ENCODE assay signal across 17 cellular contexts in the genomic region with DNA sequence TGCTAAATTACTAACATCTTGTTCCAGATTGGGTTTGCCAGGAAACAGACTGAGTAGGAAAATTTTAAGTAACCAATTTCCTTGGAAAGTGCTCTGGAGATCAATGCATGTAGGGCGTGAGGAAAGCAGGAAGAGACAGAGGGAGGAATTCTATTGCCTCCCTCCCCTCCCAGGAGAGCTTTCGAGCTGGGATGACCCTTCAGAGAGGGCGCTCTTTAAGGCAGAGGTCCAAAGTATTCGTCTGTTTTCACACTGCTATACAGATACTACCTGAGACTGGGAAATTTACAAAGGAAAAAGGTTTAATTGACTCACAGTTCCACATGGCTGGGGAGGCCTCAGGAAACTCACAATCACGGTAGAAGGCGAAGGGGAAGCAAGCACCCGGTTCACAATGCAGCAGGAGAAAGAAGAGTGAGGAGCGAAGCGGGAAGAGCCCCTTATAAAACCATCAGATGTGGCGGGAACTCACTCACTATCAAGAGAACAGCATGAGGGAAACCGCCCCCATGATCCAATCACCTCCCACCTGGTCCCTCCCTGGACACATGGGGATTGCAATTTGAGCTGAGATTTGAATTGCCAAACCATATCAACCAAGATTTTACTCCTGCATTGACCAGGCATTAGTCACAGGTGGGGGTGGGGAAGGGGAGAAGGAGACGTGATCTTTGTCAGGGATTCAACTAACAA.
A peak's percentile ranks its signal among the peaks of the same experiment; 100 is the strongest.
DNase-seq lines count a peak whose midpoint lies in the region; FAIRE-seq and TF ChIP-seq lines count a peak whose summit lies in the region.
"Had no signal": no experiment of that assay in that cellular context is flagged by ENCODE, and none has a peak within 500 bp of the region (broad histone marks: within the 10 kb centered on the region; RNA-seq: fewer than 3 reads in every experiment).

No MANE protein-coding gene starts in this region.

- TF ChIP-seq CTCF in H9 (conservative IDR thresholded peaks at IDR 0.05), result no peak

- H3K18ac ChIP-seq in H9 (ENCODE audit: insufficient read length, low read depth, low read length), result no peak overlapping the region
- H3K18ac ChIP-seq in mesendoderm (ENCODE audit: low read length), result no peak overlapping the region

- no peak overlapping the region for H3K4me3 ChIP-seq in mesendoderm (ENCODE audit: low read length)
- H3K4me3 ChIP-seq: BLaER1 treated with 17β-estradiol and CSF1 and Interleukin-3, amounts not matched to agents 10 nM and 100 nM had no signal

- H3K9me3 ChIP-seq in H9 (ENCODE audit: control insufficient read depth, low read depth, low read length), result peaks cover 24% of the 10 kb centered on the region
- H3K9me3 ChIP-seq: BLaER1 treated with 17β-estradiol and CSF1 and Interleukin-3, amounts not matched to agents 10 nM and 100 nM had no signal

- peaks cover 61 to 62% of the 10 kb centered on the region in 2 experiments for H3K9me3 Mint-ChIP-seq in H9

- H3K27me3 ChIP-seq in H9 (ENCODE audit: insufficient read depth, low read length), result no peaks in the 10 kb centered on the region
- no peaks in the 10 kb centered on the region for H3K27me3 ChIP-seq in mesendoderm (ENCODE audit: insufficient read depth, low read length, poor library complexity)

- DNase-seq in Daoy (ENCODE audit: low read depth), result peak; percentile 21
- peak; percentile 35 for DNase-seq in H9
- no peak for DNase-seq in RCC 7860 (ENCODE audit: low spot score)
- peak; percentile 63 for DNase-seq in mesendoderm
- no peak for DNase-seq in NCI-H146 treated with DMSO at 0.1 percent for 48 hours (lab: John Stamatoyannopoulos, UW; ENCODE audit: unreplicated experiment)
- no peak for DNase-seq in pons (ENCODE audit: low spot score)
- DNase-seq in OCI-M1 (lab: John Stamatoyannopoulos, UW), result no peak
- DNase-seq in NCI-H1930 (lab: John Stamatoyannopoulos, UW), result no peak
- DNase-seq: ACHN; Calu3; CD4-positive, CD25-positive, alpha-beta regulatory T cell; DMS 273 treated with DMSO at 0.1 percent for 48 hours; GOT3 had no signal

- H2BK5ac ChIP-seq in H9 (ENCODE audit: insufficient read length, low read length) (no peak overlapping the region), mesendoderm (ENCODE audit: low read length) (no peak overlapping the region)

- H2BK12ac ChIP-seq in H9 (ENCODE audit: insufficient read length, low read depth, low read length), result no peak overlapping the region

- no peaks in the 10 kb centered on the region for H4K20me1 ChIP-seq in H9 (ENCODE audit: control insufficient read depth, insufficient read depth, insufficient read length)
- H4K20me1 ChIP-seq: BLaER1 treated with 17β-estradiol and CSF1 and Interleukin-3, amounts not matched to agents 10 nM and 100 nM had no signal

- H3K36me3 Mint-ChIP-seq in H9 (ENCODE audit: insufficient read depth in 1 of 3, low read depth in 3 of 3), result no peaks in the 10 kb centered on the region; a peak in 1 of 7 replicates
- H3K36me3 Mint-ChIP-seq: CD4-positive, CD25-positive, alpha-beta regulatory T cell had no signal

- H3K9ac ChIP-seq in H9 (ENCODE audit: extremely low read depth, insufficient read length, low read length), result no peak overlapping the region
- H3K9ac ChIP-seq in mesendoderm (ENCODE audit: low read length), result no peak overlapping the region
- H3K9ac ChIP-seq: BLaER1 treated with 17β-estradiol and CSF1 and Interleukin-3, amounts not matched to agents 10 nM and 100 nM had no signal

- H3K4ac ChIP-seq in H9 (ENCODE audit: low read depth, low read length), result no peak overlapping the region
- no peak overlapping the region for H3K4ac ChIP-seq in mesendoderm (ENCODE audit: low read depth, low read length)

- H3K36me3 ChIP-seq in mesendoderm (ENCODE audit: control insufficient read depth, insufficient read depth, low read length), result no peaks in the 10 kb centered on the region
- H3K36me3 ChIP-seq: BLaER1 treated with 17β-estradiol and CSF1 and Interleukin-3, amounts not matched to agents 10 nM and 100 nM had no signal

- no peak overlapping the region for H4K8ac ChIP-seq in H9 (replicated peaks; ENCODE audit: insufficient read length, low read depth, low read length)
- no peak overlapping the region for H4K8ac ChIP-seq in mesendoderm (ENCODE audit: low read depth, low read length)

- H2BK120ac ChIP-seq in H9 (ENCODE audit: low read depth, low read length, poor library complexity, severe bottlenecking) (no peak overlapping the region), mesendoderm (ENCODE audit: low read depth, low read length) (no peak overlapping the region)

- H3K23me2 ChIP-seq in H9 (ENCODE audit: insufficient read length, low read depth, low read length, poor library complexity, severe bottlenecking), result no peaks in the 10 kb centered on the region

- no CpG with 5 or more reads among the region's 12 CpGs for WGBS in H9 (ENCODE audit: extremely low coverage, insufficient read length, low lambda C conversion rate)
- WGBS in mesendoderm (ENCODE audit: extremely low coverage, insufficient coverage, low lambda C conversion rate), result no CpG with 5 or more reads among the region's 12 CpGs

- no peak overlapping the region for H2AFZ ChIP-seq in H9 (ENCODE audit: low read length)

- H3K4me1 ChIP-seq in H9 (ENCODE audit: insufficient read depth, low read length), result no peaks in the 10 kb centered on the region
- H3K4me1 ChIP-seq in mesendoderm (ENCODE audit: control insufficient read depth, low read depth, low read length), result no peaks in the 10 kb centered on the region
- H3K4me1 ChIP-seq: BLaER1 treated with 17β-estradiol and CSF1 and Interleukin-3, amounts not matched to agents 10 nM and 100 nM had no signal

- H4K5ac ChIP-seq in H9 (ENCODE audit: insufficient read length, low read depth, low read length) (no peak overlapping the region), mesendoderm (ENCODE audit: low read length) (no peak overlapping the region)

- H3K4me1 Mint-ChIP-seq in H9, result peaks cover 8 to 10% of the 10 kb centered on the region in 2 experiments
- H3K4me1 Mint-ChIP-seq: CD4-positive, CD25-positive, alpha-beta regulatory T cell had no signal

- H4K91ac ChIP-seq in H9 (ENCODE audit: insufficient read length, low read depth, low read length), result no peak overlapping the region

- no peaks in the 10 kb centered on the region for H3K79me2 ChIP-seq in H9 (ENCODE audit: insufficient read depth, low read length)
- H3K79me2 ChIP-seq in mesendoderm (ENCODE audit: control insufficient read depth, insufficient read depth, low read length), result no peaks in the 10 kb centered on the region

- H3K79me1 ChIP-seq in H9 (ENCODE audit: insufficient read depth, low read depth, low read length, poor library complexity, severe bottlenecking) (no peaks in the 10 kb centered on the region), mesendoderm (ENCODE audit: low read length) (no peaks in the 10 kb centered on the region)

- H3K23ac ChIP-seq in H9 (ENCODE audit: insufficient read length, low read depth, low read length) (no peak overlapping the region), mesendoderm (ENCODE audit: low read length) (no peak overlapping the region)

- no peak overlapping the region for H3K14ac ChIP-seq in H9 (ENCODE audit: insufficient read depth, low read length)

- no peaks in the 10 kb centered on the region; the same call in none of the 2 replicates for H3K27me3 Mint-ChIP-seq in H9 (ENCODE audit: low read depth)
- H3K27me3 Mint-ChIP-seq: CD4-positive, CD25-positive, alpha-beta regulatory T cell had no signal

- no peak overlapping the region for H3T11ph ChIP-seq in H9 (ENCODE audit: low read length)

- no peak overlapping the region for H3K27ac ChIP-seq in H9 (ENCODE audit: insufficient read length, low read depth, low read length)
- H3K27ac ChIP-seq in mesendoderm (ENCODE audit: low read depth, low read length), result no peak overlapping the region
- H3K27ac ChIP-seq: BLaER1 treated with 17β-estradiol and CSF1 and Interleukin-3, amounts not matched to agents 10 nM and 100 nM had no signal

- H2BK15ac ChIP-seq in H9 (ENCODE audit: low read depth, low read length) (no peak overlapping the region), mesendoderm (replicated peaks; ENCODE audit: low read depth) (no peak overlapping the region)

- H3K4me2 ChIP-seq in H9 (ENCODE audit: insufficient read depth, insufficient read length, low read length), result peak overlapping the region; percentile 6
- H3K4me2 ChIP-seq in mesendoderm (ENCODE audit: low read length), result no peak overlapping the region
- H3K4me2 ChIP-seq: BLaER1 treated with 17β-estradiol and CSF1 and Interleukin-3, amounts not matched to agents 10 nM and 100 nM had no signal

- H3K27ac Mint-ChIP-seq in H9, result 0 out of 7 replicates have a peak overlapping the region, but pooled peaks of 1 of the 3 experiments have one; percentile 17
- H3K27ac Mint-ChIP-seq: CD4-positive, CD25-positive, alpha-beta regulatory T cell had no signal

- no peak overlapping the region for H2AK5ac ChIP-seq in H9 (ENCODE audit: insufficient read length, low read length)
- no peak overlapping the region for H2AK5ac ChIP-seq in mesendoderm (ENCODE audit: low read length)

- no peak overlapping the region for H2BK20ac ChIP-seq in H9 (ENCODE audit: low read depth, low read length, poor library complexity, severe bottlenecking)

- no peak overlapping the region for H3K56ac ChIP-seq in H9 (ENCODE audit: insufficient read length, low read depth, low read length)
- H3K56ac ChIP-seq in mesendoderm (ENCODE audit: low read length), result peak overlapping the region; percentile 56

- FAIRE-seq in RCC 7860 (lab: Jason Lieb, UNC), result peak; percentile 20
- FAIRE-seq: G401.6, GM12891, HepG2 had no signal

- H3K4me3 Mint-ChIP-seq in H9, result peak overlapping the region in 1 of 2 experiments; percentile 24; a peak in 1 of 5 replicates
- H3K4me3 Mint-ChIP-seq: CD4-positive, CD25-positive, alpha-beta regulatory T cell had no signal

Comparison
In these comparisons a context has a peak if more than half of its experiments do, and no peak if none do; other contexts are left out.
1. DNase-seq: peak in Daoy (single experiment), H9 (single experiment) and mesendoderm (single experiment); none in RCC 7860 (single experiment), NCI-H146 treated with DMSO at 0.1 percent for 48 hours (single experiment), pons (single experiment), OCI-M1 (single experiment) and NCI-H1930 (0 of 2).